19 cellular contexts compared by ENCODE assay signal in the genomic region with DNA sequence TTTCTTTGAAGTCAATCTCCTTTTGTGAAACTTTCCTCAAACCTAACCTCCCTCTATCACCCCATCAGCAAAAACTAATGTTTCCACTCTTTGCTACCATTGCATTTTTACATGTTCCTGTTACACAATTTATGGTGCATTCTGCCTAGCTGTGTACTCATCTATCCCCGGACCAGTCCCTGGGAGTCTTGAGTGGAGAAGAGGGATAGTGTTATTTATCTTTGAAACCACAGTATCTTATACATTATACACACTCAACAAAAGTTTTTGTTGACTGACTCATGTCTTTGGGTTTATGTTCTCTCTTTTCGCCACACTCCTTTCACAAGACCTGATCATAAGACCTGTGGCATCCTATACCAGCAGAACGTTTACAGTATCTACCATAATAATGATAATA. TPM values are rescaled to one million over a fixed set of nuclear protein-coding genes. Genes with fewer than 3 reads are reported as not detected.
DNase-seq lines count a peak whose midpoint lies in the region; ATAC-seq and TF ChIP-seq lines count a peak whose summit lies in the region.
"Had no signal": no experiment of that assay in that cellular context is flagged by ENCODE, and none has a peak within 500 bp of the region (broad histone marks: within the 10 kb centered on the region; RNA-seq: fewer than 3 reads in every experiment).

No MANE protein-coding gene starts in this region.

- H3K4me3 ChIP-seq in AG04450 (ENCODE audit: low read depth, low read length), result no peak overlapping the region
- H3K4me3 ChIP-seq: esophagus squamous epithelium, suprapubic skin had no signal

- H3K27ac ChIP-seq in AG04450 (ENCODE audit: low read depth, low read length) (no peak overlapping the region), foreskin keratinocyte (no peak overlapping the region)
- H3K27ac ChIP-seq: esophagus squamous epithelium, suprapubic skin had no signal

- no peak overlapping the region for H3K4me3 Mint-ChIP-seq in CD14-positive monocyte
- no peak overlapping the region for H3K4me3 Mint-ChIP-seq in activated CD8-positive, alpha-beta T cell treated with anti-CD3 and anti-CD28 coated beads for 36 hours

- peak overlapping the region in 4 of 7 donors; percentile 6 to 87 (median 50) for H3K27ac Mint-ChIP-seq in CD14-positive monocyte
- peak overlapping the region; percentile 84 for H3K27ac Mint-ChIP-seq in activated CD8-positive, alpha-beta T cell treated with anti-CD3 and anti-CD28 coated beads for 36 hours

- CTCF ChIA-PET in AG04450 (lab: Charles Lee), result no interaction called here
- CTCF ChIA-PET in activated CD8-positive, alpha-beta T cell treated with anti-CD3 and anti-CD28 coated beads for 36 hours (lab: Charles Lee), result interaction anchor here (0.8 kb wide), 1 partner anchor 394 kb away, joined by 3 read pairs; no protein-coding TSS in a partner anchor

- POLR2A ChIA-PET in AG04450 (lab: Yijun Ruan, JAX), result interaction anchor here (1.0 kb wide), 1 partner anchor 58 kb away, joined by 5 read pairs; no protein-coding TSS in a partner anchor
- POLR2A ChIA-PET in activated CD8-positive, alpha-beta T cell treated with anti-CD3 and anti-CD28 coated beads for 36 hours (lab: Charles Lee), result interaction anchor here (0.6 to 5.5 kb wide), 3 partner anchors 18 to 1013 kb away, joined by 3 to 71 read pairs (median 3); no protein-coding TSS in a partner anchor

- peaks cover 7 to 11% of the 10 kb centered on the region in 2 donors for H3K36me3 Mint-ChIP-seq in CD14-positive monocyte
- peaks cover 65% of the 10 kb centered on the region for H3K36me3 Mint-ChIP-seq in activated CD8-positive, alpha-beta T cell treated with anti-CD3 and anti-CD28 coated beads for 36 hours (ENCODE audit: low read depth)

- no peak for ATAC-seq in activated CD8-positive, alpha-beta T cell treated with anti-CD3 and anti-CD28 coated beads for 36 hours
- ATAC-seq in foreskin keratinocyte, result peak; percentile 30
- ATAC-seq: left ventricle myocardium superior, Right ventricle myocardium inferior had no signal

- H3K4me1 Mint-ChIP-seq in CD14-positive monocyte, result peaks cover 60% of the 10 kb centered on the region
- H3K4me1 Mint-ChIP-seq in activated CD8-positive, alpha-beta T cell treated with anti-CD3 and anti-CD28 coated beads for 36 hours (ENCODE audit: low read depth), result peaks cover 88% of the 10 kb centered on the region

- intact Hi-C loops in CD14-positive monocyte (cut with micrococcal nuclease), result no loop called here
- intact Hi-C loops in activated CD8-positive, alpha-beta T cell treated with anti-CD3 and anti-CD28 coated beads for 36 hours (cut with micrococcal nuclease), result no loop called here

- H3K4me1 ChIP-seq in foreskin keratinocyte, result peaks cover 2% of the 10 kb centered on the region
- H3K4me1 ChIP-seq: BE2C had no signal

- TF ChIP-seq CTCF in AG04450 (IDR thresholded peaks at IDR 0.05; ENCODE audit: low read depth, low read length) (no peak), CD14-positive monocyte (IDR thresholded peaks at IDR 0.05) (no peak), foreskin keratinocyte (conservative IDR thresholded peaks at IDR 0.05) (no peak)
- no peak for TF ChIP-seq CTCF in activated CD8-positive, alpha-beta T cell treated with anti-CD3 and anti-CD28 coated beads for 36 hours (IDR thresholded peaks at IDR 0.05)

- DNase-seq in AG04450 (ENCODE audit: low read depth, low spot score), result peak; percentile 82
- no peak for DNase-seq in CD14-positive monocyte (ENCODE audit: low spot score)
- no peak for DNase-seq in activated CD8-positive, alpha-beta T cell treated with anti-CD3 and anti-CD28 coated beads for 36 hours
- DNase-seq in foreskin keratinocyte, result no peak
- no peak for DNase-seq in DMS114 treated with DMSO at 0.1 percent for 48 hours (lab: John Stamatoyannopoulos, UW; ENCODE audit: unreplicated experiment)
- DNase-seq in SKM-1 treated with dmso at 0.1 percent for 144 hours (lab: John Stamatoyannopoulos, UW; ENCODE audit: unreplicated experiment), result no peak
- DNase-seq in DMS 273 (lab: John Stamatoyannopoulos, UW; ENCODE audit: unreplicated experiment), result no peak
- DNase-seq: activated CD4-positive, CD25-positive, alpha-beta regulatory T cell; BE2C; esophagus squamous epithelium; head of caudate nucleus; left ventricle myocardium superior; NCI-H1436 treated with DMSO at 0.1 percent for 48 hours; NCI-H2171; NCI-H526 treated with DMSO at 0.1 percent for 48 hours; posterior cingulate gyrus; stimulated activated CD4-positive, alpha-beta T cell treated with anti-CD3 and anti-CD28 coated beads, Interleukin-4, amount 100 ng/mL, for 1 hour had no signal

- H3K27me3 ChIP-seq in AG04450 (ENCODE audit: control insufficient read depth, insufficient read depth, low read length) (no peaks in the 10 kb centered on the region), foreskin keratinocyte (no peaks in the 10 kb centered on the region)
- H3K27me3 ChIP-seq: BE2C, esophagus squamous epithelium, suprapubic skin had no signal

- no peaks in the 10 kb centered on the region for H3K9me3 Mint-ChIP-seq in CD14-positive monocyte
- no peaks in the 10 kb centered on the region for H3K9me3 Mint-ChIP-seq in activated CD8-positive, alpha-beta T cell treated with anti-CD3 and anti-CD28 coated beads for 36 hours

- H3K9me3 ChIP-seq in AG04450 (ENCODE audit: control insufficient read depth, insufficient read depth, low read length), result no peaks in the 10 kb centered on the region
- H3K9me3 ChIP-seq: BE2C, esophagus squamous epithelium, suprapubic skin had no signal

- H3K27me3 Mint-ChIP-seq in CD14-positive monocyte (ENCODE audit: low read depth in 3 of 3), result no peaks in the 10 kb centered on the region
- H3K27me3 Mint-ChIP-seq in activated CD8-positive, alpha-beta T cell treated with anti-CD3 and anti-CD28 coated beads for 36 hours, result no peaks in the 10 kb centered on the region

RNA-seq across cellular contexts. Expression of gene TNFAIP8, which starts 26.3 kb away (rescaled TPM):
- 48.3 and 56.4 TPM in 2 replicates for polyA plus RNA-seq in AG04450 (2011; rRNA removed)
- 25.1 and 36.2 TPM in 2 replicates for polyA minus RNA-seq in AG04450 (2011; rRNA and poly(A)+ RNA removed)
- polyA plus RNA-seq in CD14-positive monocyte, result 10 to 100 TPM; 47.0 to 55.5 TPM
- 100 to 1,000 TPM; 135 to 141 TPM for total RNA-seq in activated CD8-positive, alpha-beta T cell treated with anti-CD3 and anti-CD28 coated beads for 36 hours
- total RNA-seq in foreskin keratinocyte, result 17.1 and 19.4 TPM in 2 replicates
- polyA plus RNA-seq in foreskin keratinocyte, result 7.6 and 8.2 TPM in 2 replicates
